In genomic region chr5:119255571-119256356, GRCh38 we compare ENCODE assay signal across 9 cellular contexts.
DNase-seq lines count a peak whose midpoint lies in the region; ATAC-seq and TF ChIP-seq lines count a peak whose summit lies in the region.
"Had no signal": no experiment of that assay in that cellular context is flagged by ENCODE, and none has a peak within 500 bp of the region (broad histone marks: within the 10 kb centered on the region; RNA-seq: fewer than 3 reads in every experiment).

No MANE protein-coding gene starts in this region.

- TF ChIP-seq CTCF in PC-3 (conservative IDR thresholded peaks at IDR 0.05; ENCODE audit: low read depth, low read length) = peak; percentile 57

- H3K4me1 ChIP-seq in GM23248 (ENCODE audit: insufficient read depth) (no peaks in the 10 kb centered on the region), PC-3 (ENCODE audit: insufficient read depth, low read length) (no peaks in the 10 kb centered on the region)
- H3K4me1 ChIP-seq: upper lobe of left lung had no signal

- H2AFZ ChIP-seq in GM23248 (no peak overlapping the region), PC-3 (ENCODE audit: low read length) (no peak overlapping the region)

- intact Hi-C loops in PC-3 (cut with micrococcal nuclease) = loop anchor here (1.0 kb wide), 1 partner anchor 267 kb away; the partner anchor contains the start of gene DTWD2

- H3K9ac ChIP-seq in GM23248 = no peak overlapping the region
- peak overlapping the region; percentile 31; the same call in 1 of the 2 replicates for H3K9ac ChIP-seq in PC-3 (ENCODE audit: low read length)

- H3K9me3 ChIP-seq in GM23248 (ENCODE audit: low read depth) = no peaks in the 10 kb centered on the region
- no peaks in the 10 kb centered on the region for H3K9me3 ChIP-seq in PC-3 (ENCODE audit: low read length)

- peak; percentile 93 for ATAC-seq in PC-3
- no peak for ATAC-seq in HG02610 (IDR thresholded peaks at IDR 0.05; ENCODE audit: unreplicated experiment)

- no peaks in the 10 kb centered on the region for H3K27me3 ChIP-seq in GM23248 (replicated peaks; ENCODE audit: insufficient read depth)
- H3K27me3 ChIP-seq in PC-3 (ENCODE audit: low read length) = no peaks in the 10 kb centered on the region
- H3K27me3 ChIP-seq: upper lobe of left lung had no signal

- BruUV-seq in PC-3 (replicated peaks; lab: Mats Ljungman, UMichigan) = no TSS peak

- no peaks in the 10 kb centered on the region for H3F3A ChIP-seq in GM23248 (ENCODE audit: insufficient read depth)
- H3F3A ChIP-seq in PC-3 (ENCODE audit: low read length, unreplicated experiment) = no peaks in the 10 kb centered on the region

- no peaks in the 10 kb centered on the region for H4K20me1 ChIP-seq in GM23248 (ENCODE audit: insufficient read depth)
- H4K20me1 ChIP-seq in PC-3 (ENCODE audit: low read length) = no peaks in the 10 kb centered on the region

- no peaks in the 10 kb centered on the region for H3K79me2 ChIP-seq in GM23248 (ENCODE audit: insufficient read depth)
- H3K79me2 ChIP-seq in PC-3 (ENCODE audit: low read length) = no peaks in the 10 kb centered on the region

- H3K27ac ChIP-seq in GM23248 = no peak overlapping the region
- H3K27ac ChIP-seq in PC-3 (ENCODE audit: low read length) = peak overlapping the region; percentile 59
- H3K27ac ChIP-seq: upper lobe of left lung had no signal

- H3K4me3 ChIP-seq in GM23248 (no peak overlapping the region), PC-3 (ENCODE audit: low read length) (no peak overlapping the region)
- H3K4me3 ChIP-seq: upper lobe of left lung had no signal

- H3K4me2 ChIP-seq in GM23248 (ENCODE audit: unreplicated experiment) (no peak overlapping the region), PC-3 (ENCODE audit: low read length) (no peak overlapping the region)

- CTCF ChIA-PET in PC-3 (lab: Charles Lee) = interaction anchor here (0.6 to 1.5 kb wide), 2 partner anchors 12 to 180 kb away, joined by 3 to 4 read pairs; no protein-coding TSS in a partner anchor

- peak; percentile 29 for DNase-seq in CD1c-positive myeloid dendritic cell (ENCODE audit: extremely low spot score)
- peak; percentile 21 for DNase-seq in GM23248
- DNase-seq in PC-3 = peak; percentile 58
- DNase-seq in foreskin melanocyte = peak; percentile 24
- no peak for DNase-seq in NCI-H1417 treated with DMSO at 0.1 percent for 48 hours (lab: John Stamatoyannopoulos, UW)
- DNase-seq in cerebellar cortex (ENCODE audit: low spot score) = no peak
- no peak for DNase-seq in HuH-7.5 (ENCODE audit: low spot score)
- DNase-seq: upper lobe of left lung had no signal

- H3K9me2 ChIP-seq in GM23248 (ENCODE audit: insufficient read depth) (no peaks in the 10 kb centered on the region), PC-3 (replicated peaks; ENCODE audit: low read length) (no peaks in the 10 kb centered on the region)

- POLR2A ChIA-PET in PC-3 (lab: Charles Lee; ENCODE audit: unreplicated experiment) = no interaction called here

- in situ Hi-C loops in GM23248 (cut with MboI) = no loop called here

- 70 to 72% methylated on average over 5 of the region's 5 CpGs for WGBS in GM23248 (ENCODE audit: low coverage in 1 of 2, low lambda C conversion rate in 2 of 2, missing lambda C conversion rate in 2 of 2), 2 experiments

- H3K36me3 ChIP-seq in GM23248 (ENCODE audit: low read depth) = no peaks in the 10 kb centered on the region
- no peaks in the 10 kb centered on the region for H3K36me3 ChIP-seq in PC-3 (ENCODE audit: low read depth, low read length)
- H3K36me3 ChIP-seq: upper lobe of left lung had no signal

Comparison
In these comparisons a context has a peak if more than half of its experiments do, and no peak if none do; other contexts are left out.
1. DNase-seq: peak in CD1c-positive myeloid dendritic cell (single experiment), GM23248 (single experiment), PC-3 (single experiment) and foreskin melanocyte (single experiment); none in NCI-H1417 treated with DMSO at 0.1 percent for 48 hours (single experiment), cerebellar cortex (single experiment) and HuH-7.5 (single experiment).